In the genomic region with DNA sequence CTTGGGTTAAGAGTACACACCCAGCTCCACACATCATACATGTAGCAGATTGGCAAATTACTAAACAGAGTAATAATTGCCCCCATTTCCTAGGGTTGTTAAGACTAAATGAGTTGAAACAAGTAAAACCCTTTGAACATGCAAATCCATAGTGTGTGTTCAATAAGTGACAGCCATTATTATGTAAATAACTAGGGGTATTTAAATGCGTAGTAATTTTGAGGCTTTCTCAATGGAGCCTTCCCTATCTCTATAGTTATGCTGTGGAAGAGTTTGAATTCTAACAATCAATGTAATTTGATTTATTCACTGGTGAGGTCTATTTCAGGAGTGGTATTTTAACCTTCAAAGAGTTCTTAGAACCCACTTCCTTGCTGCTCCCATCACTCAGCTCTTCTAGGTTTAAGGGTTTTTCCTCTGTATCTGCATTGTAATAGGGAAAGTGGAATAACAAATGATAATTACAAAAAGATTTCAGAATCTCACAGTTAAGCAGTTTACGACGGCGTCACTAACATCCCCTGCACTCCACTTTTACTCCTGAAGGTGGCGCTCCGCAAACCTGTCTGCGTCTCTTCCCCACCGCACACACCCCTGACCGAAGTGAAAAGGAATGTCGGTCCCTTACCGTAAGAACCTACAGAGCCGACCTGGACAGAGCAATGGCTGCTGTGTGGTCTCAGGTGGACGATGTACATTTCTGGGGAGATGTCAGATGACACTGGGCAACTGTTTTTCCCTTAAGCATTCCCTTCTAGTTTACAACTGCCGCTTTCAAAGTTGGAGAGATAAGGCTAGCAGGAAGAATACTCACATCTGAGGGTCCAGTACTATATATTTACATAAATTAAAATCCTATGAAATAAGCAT, we compare ENCODE assay signal across 8 cellular contexts.
DNase-seq lines count a peak whose midpoint lies in the region; ATAC-seq and TF ChIP-seq lines count a peak whose summit lies in the region.

No MANE protein-coding gene starts in this region.

- peaks cover 29% of the 10 kb centered on the region; the same call in 1 of the 2 replicates for H3F3A ChIP-seq in PC-9 (ENCODE audit: insufficient read depth, low read depth)

- H3K36me3 ChIP-seq in PC-9 (ENCODE audit: low read depth): no peaks in the 10 kb centered on the region

- H3K4me3 ChIP-seq in PC-9: no peak overlapping the region

- no peak overlapping the region for H2AFZ ChIP-seq in PC-9

- no peaks in the 10 kb centered on the region for H3K9me2 ChIP-seq in PC-9 (ENCODE audit: insufficient read depth)

- TF ChIP-seq CTCF in PC-9 (conservative IDR thresholded peaks at IDR 0.05): peak; percentile 69

- H3K27ac ChIP-seq in PC-9: 0 out of 2 replicates have a peak overlapping the region, but pooled peaks have one; percentile 17

- no peaks in the 10 kb centered on the region for H4K20me1 ChIP-seq in PC-9 (ENCODE audit: insufficient read depth)

- H3K4me1 ChIP-seq in PC-9 (replicated peaks; ENCODE audit: insufficient read depth): peaks cover 11% of the 10 kb centered on the region; the same call in 1 of the 2 replicates

- no peak overlapping the region for H3K4me2 ChIP-seq in PC-9

- intact Hi-C loops in PC-9 (cut with micrococcal nuclease; ENCODE audit: unreplicated experiment): loop anchor here (2.0 to 10.0 kb wide), 2 partner anchors 27 to 651 kb away; no protein-coding TSS in a partner anchor
- intact Hi-C loops in activated naive CD4-positive, alpha-beta T cell treated with anti-CD3 and anti-CD28 coated beads for 36 hours (cut with micrococcal nuclease): loop anchor here (1.0 to 5.0 kb wide), 3 partner anchors 202 to 259 kb away; no protein-coding TSS in a partner anchor
- intact Hi-C loops in cardiac septum (cut with DNase I): loop anchor here (10.0 kb wide), 1 partner anchor 209 kb away; no protein-coding TSS in a partner anchor
- intact Hi-C loops in posterior vena cava (cut with DNase I): no loop called here

- H3K9me3 Mint-ChIP-seq in activated naive CD4-positive, alpha-beta T cell treated with anti-CD3 and anti-CD28 coated beads for 36 hours: no peaks in the 10 kb centered on the region

- no peaks in the 10 kb centered on the region for H3K27me3 ChIP-seq in PC-9 (ENCODE audit: insufficient read depth, low read depth)

- POLR2A ChIA-PET in PC-9 (lab: Charles Lee; ENCODE audit: unreplicated experiment): no interaction called here

- no peaks in the 10 kb centered on the region for H3K36me3 Mint-ChIP-seq in activated naive CD4-positive, alpha-beta T cell treated with anti-CD3 and anti-CD28 coated beads for 36 hours (ENCODE audit: low read depth)

- no peaks in the 10 kb centered on the region for H3K79me2 ChIP-seq in PC-9 (ENCODE audit: low read depth)

- H3K4me3 Mint-ChIP-seq in activated naive CD4-positive, alpha-beta T cell treated with anti-CD3 and anti-CD28 coated beads for 36 hours: no peak overlapping the region

- no TSS peak for BruUV-seq in PC-9 (replicated peaks; lab: Mats Ljungman, UMichigan)

- H3K27me3 Mint-ChIP-seq in activated naive CD4-positive, alpha-beta T cell treated with anti-CD3 and anti-CD28 coated beads for 36 hours (ENCODE audit: low read depth): peaks cover 4% of the 10 kb centered on the region

- ATAC-seq in GM18498 (IDR thresholded peaks at IDR 0.05; ENCODE audit: unreplicated experiment): peak; percentile 67
- peak; percentile 60 for ATAC-seq in HG02938 (IDR thresholded peaks at IDR 0.05; ENCODE audit: unreplicated experiment)

- peaks cover 6% of the 10 kb centered on the region for H3K4me1 Mint-ChIP-seq in activated naive CD4-positive, alpha-beta T cell treated with anti-CD3 and anti-CD28 coated beads for 36 hours (ENCODE audit: low read depth)

- CTCF ChIA-PET in PC-9 (lab: Charles Lee): interaction anchor here (0.7 kb wide), 1 partner anchor 1187 kb away, joined by 3 read pairs; no protein-coding TSS in a partner anchor
- CTCF ChIA-PET in activated naive CD4-positive, alpha-beta T cell treated with anti-CD3 and anti-CD28 coated beads for 36 hours (lab: Charles Lee): interaction anchor here (0.6 to 1.6 kb wide), 12 partner anchors 8 to 313 kb away, joined by 3 to 7 read pairs (median 4); no protein-coding TSS in a partner anchor

- H3K9me3 ChIP-seq in PC-9 (ENCODE audit: insufficient read depth, low read depth): no peaks in the 10 kb centered on the region

- H3K27ac Mint-ChIP-seq in activated naive CD4-positive, alpha-beta T cell treated with anti-CD3 and anti-CD28 coated beads for 36 hours: no peak overlapping the region

- DNase-seq in PC-9: peak in 1 of 2 experiments; percentile 62
- peak; percentile 83 for DNase-seq in activated naive CD4-positive, alpha-beta T cell treated with anti-CD3 and anti-CD28 coated beads for 36 hours
- DNase-seq in cardiac septum (ENCODE audit: low spot score): peak; percentile 82
- peak; percentile 85 for DNase-seq in posterior vena cava (ENCODE audit: low spot score)
- peak; percentile 67 for DNase-seq in ureter (ENCODE audit: low spot score)
- DNase-seq in A172 (ENCODE audit: low spot score): no peak

Comparison
In these comparisons a context has a peak if more than half of its experiments do, and no peak if none do; other contexts are left out.
1. intact Hi-C loops: an anchor here in PC-9 (2.0 to 10.0 kb wide), activated naive CD4-positive, alpha-beta T cell treated with anti-CD3 and anti-CD28 coated beads for 36 hours (1.0 to 5.0 kb wide) and cardiac septum (10.0 kb wide); none called in posterior vena cava.